9 cellular contexts compared by ENCODE assay signal in the genomic region with DNA sequence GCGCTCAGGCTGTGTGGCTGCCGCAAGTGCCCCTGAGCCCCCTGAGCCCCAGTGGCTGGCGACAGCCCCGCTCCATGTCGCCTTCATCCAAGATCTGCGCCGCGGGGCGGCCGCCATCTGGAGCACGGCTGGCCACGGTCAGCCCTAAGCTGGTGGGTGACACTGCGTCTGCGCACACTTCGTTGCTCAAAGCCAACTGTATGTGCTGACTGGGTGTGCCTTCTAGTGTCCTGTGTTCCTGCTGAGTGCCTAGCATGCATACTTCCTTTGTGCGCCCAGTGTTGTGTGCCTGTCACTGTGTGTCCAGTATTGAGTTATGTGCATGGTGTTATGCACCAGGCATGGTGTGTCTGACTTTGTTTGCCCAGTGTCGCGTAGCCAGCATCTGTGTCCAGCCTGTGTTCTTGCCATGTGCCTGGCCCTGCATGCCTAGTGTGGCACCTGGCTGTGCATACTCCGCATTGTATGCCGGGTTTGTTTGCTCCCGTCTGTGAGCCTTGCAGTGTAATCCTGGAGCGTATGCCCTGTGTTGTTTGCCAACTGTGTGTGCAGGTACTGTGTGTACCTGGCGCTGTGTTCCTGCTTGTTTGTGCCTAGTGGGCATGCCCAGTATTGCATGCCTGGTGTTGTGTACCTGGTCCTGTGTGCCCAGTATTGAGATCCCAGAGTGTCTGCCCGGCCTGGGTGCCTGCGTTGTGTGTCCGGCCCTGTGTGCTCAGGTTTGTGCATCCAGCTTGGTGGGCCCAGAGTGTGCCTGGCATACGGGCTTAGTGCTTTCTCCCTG. TPM values are rescaled to one million over a fixed set of nuclear protein-coding genes. Genes with fewer than 3 reads are reported as not detected.
A peak's percentile ranks its signal among the peaks of the same experiment; 100 is the strongest.
DNase-seq lines count a peak whose midpoint lies in the region; ATAC-seq and TF ChIP-seq lines count a peak whose summit lies in the region.
"Had no signal": no experiment of that assay in that cellular context is flagged by ENCODE, and none has a peak within 500 bp of the region (broad histone marks: within the 10 kb centered on the region; RNA-seq: fewer than 3 reads in every experiment).

No MANE protein-coding gene starts in this region.

- H3K4me1 ChIP-seq in BLaER1, result peaks cover 9% of the 10 kb centered on the region
- H3K4me1 ChIP-seq in HUES48 (ENCODE audit: control insufficient read depth, insufficient read depth, low read length), result peaks cover 12% of the 10 kb centered on the region
- peaks cover 9% of the 10 kb centered on the region for H3K4me1 ChIP-seq in lower lobe of right lung

- H4K20me1 ChIP-seq in BLaER1, result no peaks in the 10 kb centered on the region

- peak overlapping the region; percentile 72 for H3K4me2 ChIP-seq in BLaER1

- H3K4me1 Mint-ChIP-seq in activated T-helper 17 cell treated with anti-CD3 and anti-CD28 coated beads, Interleukin-2, amount 50 U/mL, for 72 hours, result no peaks in the 10 kb centered on the region

- no peak for DNase-seq in lower lobe of right lung
- DNase-seq in HEK293T (ENCODE audit: extremely low spot score), result no peak
- no peak for DNase-seq in GF-D8 (lab: John Stamatoyannopoulos, UW)

- intact Hi-C loops in lower lobe of right lung (cut with DNase I), result no loop called here

- H3K4me3 ChIP-seq in BLaER1, result no peak overlapping the region; the same call in 1 of the 2 replicates
- peak overlapping the region; percentile 48; the same call in 1 of the 2 replicates for H3K4me3 ChIP-seq in HUES48 (ENCODE audit: low read depth, low read length)
- no peak overlapping the region for H3K4me3 ChIP-seq in lower lobe of right lung

- H3K27ac ChIP-seq in BLaER1, result no peak overlapping the region
- no peak overlapping the region for H3K27ac ChIP-seq in HUES48 (ENCODE audit: low read depth, low read length)
- H3K27ac ChIP-seq in lower lobe of right lung, result no peak overlapping the region

- no peak overlapping the region for H3K27ac Mint-ChIP-seq in activated T-helper 17 cell treated with anti-CD3 and anti-CD28 coated beads, Interleukin-2, amount 50 U/mL, for 72 hours
- H3K27ac Mint-ChIP-seq: T-helper 1 cell treated with Interleukin-12 subunit alpha and Interleukin-12 subunit beta and Interleukin-4 antibody, amounts not matched to agents 30 μg/mL and 1 μg/mL, for 36 hours had no signal

- no peak for TF ChIP-seq CTCF in lower lobe of right lung (IDR thresholded peaks at IDR 0.05)

- no peak overlapping the region for H3K9ac ChIP-seq in BLaER1
- no peak overlapping the region for H3K9ac ChIP-seq in HUES48 (ENCODE audit: low read depth, low read length)

- H3K36me3 ChIP-seq in BLaER1 (no peaks in the 10 kb centered on the region), HUES48 (ENCODE audit: control insufficient read depth, insufficient read depth, low read length) (no peaks in the 10 kb centered on the region), lower lobe of right lung (no peaks in the 10 kb centered on the region)

- CTCF ChIA-PET in HEK293T (lab: Yijun Ruan, JAX), result interaction anchor here (0.8 to 1.0 kb wide), 2 partner anchors 9 to 150 kb away, joined by 3 read pairs; no protein-coding TSS in a partner anchor

- H3K9me3 Mint-ChIP-seq in activated T-helper 17 cell treated with anti-CD3 and anti-CD28 coated beads, Interleukin-2, amount 50 U/mL, for 72 hours, result no peaks in the 10 kb centered on the region
- H3K9me3 Mint-ChIP-seq: T-helper 1 cell treated with Interleukin-12 subunit alpha and Interleukin-12 subunit beta and Interleukin-4 antibody, amounts not matched to agents 30 μg/mL and 1 μg/mL, for 36 hours had no signal

- H3K27me3 ChIP-seq in BLaER1 (no peaks in the 10 kb centered on the region), HUES48 (ENCODE audit: control insufficient read depth, insufficient read depth, low read length) (peaks cover 14% of the 10 kb centered on the region), lower lobe of right lung (ENCODE audit: low read depth) (peaks cover 43% of the 10 kb centered on the region)

- H3K9me3 ChIP-seq in BLaER1 (no peaks in the 10 kb centered on the region), HUES48 (ENCODE audit: control insufficient read depth, insufficient read depth, low read length) (no peaks in the 10 kb centered on the region), lower lobe of right lung (no peaks in the 10 kb centered on the region)

- ATAC-seq in activated T-helper 17 cell treated with anti-CD3 and anti-CD28 coated beads, Interleukin-2, amount 50 U/mL, for 72 hours (replicated peaks), result peak; percentile 22
- ATAC-seq in lower lobe of right lung (peak; percentile 49 to 53), GM21360 (IDR thresholded peaks at IDR 0.05; ENCODE audit: unreplicated experiment) (no peak), HG02678 (IDR thresholded peaks at IDR 0.05; ENCODE audit: unreplicated experiment) (no peak)

- H3K27me3 Mint-ChIP-seq in activated T-helper 17 cell treated with anti-CD3 and anti-CD28 coated beads, Interleukin-2, amount 50 U/mL, for 72 hours, result peaks cover 33% of the 10 kb centered on the region

- no peak overlapping the region for H3K4me3 Mint-ChIP-seq in activated T-helper 17 cell treated with anti-CD3 and anti-CD28 coated beads, Interleukin-2, amount 50 U/mL, for 72 hours
- H3K4me3 Mint-ChIP-seq: T-helper 1 cell treated with Interleukin-12 subunit alpha and Interleukin-12 subunit beta and Interleukin-4 antibody, amounts not matched to agents 30 μg/mL and 1 μg/mL, for 36 hours had no signal

- POLR2A ChIA-PET in HEK293T (lab: Yijun Ruan, JAX), result no interaction called here

- H3K36me3 Mint-ChIP-seq in activated T-helper 17 cell treated with anti-CD3 and anti-CD28 coated beads, Interleukin-2, amount 50 U/mL, for 72 hours (ENCODE audit: low read depth), result no peaks in the 10 kb centered on the region

TF ChIP-seq in HEK293T, 16 proteins besides CTCF, POLR2A, EP300 and RAD21:
- TF ChIP-seq BHLHE40 (IDR thresholded peaks at IDR 0.05; ENCODE audit: borderline replicate concordance) (no peak), CTBP1 (IDR thresholded peaks at IDR 0.05; ENCODE audit: borderline replicate concordance) (no peak)

RNA-seq across cellular contexts. Expression of a gene that starts 54.7 kb away (rescaled TPM):
- total RNA-seq in activated T-helper 17 cell treated with anti-CD3 and anti-CD28 coated beads, Interleukin-2, amount 50 U/mL, for 72 hours, result not detected
- total RNA-seq in lower lobe of right lung, result 0.92 TPM

Comparison
In these comparisons a context has a peak if more than half of its experiments do, and no peak if none do; other contexts are left out.
1. ATAC-seq: peak in activated T-helper 17 cell treated with anti-CD3 and anti-CD28 coated beads, Interleukin-2, amount 50 U/mL, for 72 hours (single experiment) and lower lobe of right lung (2 of 2); none in GM21360 (single experiment) and HG02678 (single experiment).